ENCODE assay signal across 21 cellular contexts in the genomic region with DNA sequence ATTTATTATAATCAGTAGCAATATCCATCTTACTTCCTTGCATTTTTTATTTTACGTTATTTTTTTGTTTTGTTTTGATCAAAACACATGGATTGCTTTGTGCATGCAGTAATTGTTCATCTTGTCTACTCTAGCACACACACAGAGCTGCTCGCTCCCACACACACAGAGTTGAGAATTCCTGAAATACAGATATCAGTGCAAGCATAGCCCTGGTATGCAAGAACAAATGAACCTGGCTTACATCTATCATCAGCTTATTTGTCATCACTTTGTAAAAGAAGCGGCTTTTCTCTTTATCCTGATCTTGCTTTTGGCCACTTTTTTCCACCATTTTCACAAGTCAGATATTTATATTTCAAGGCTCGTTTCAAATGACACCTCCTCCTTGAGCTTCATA.
DNase-seq lines count a peak whose midpoint lies in the region; ATAC-seq and TF ChIP-seq lines count a peak whose summit lies in the region.
"Had no signal": no experiment of that assay in that cellular context is flagged by ENCODE, and none has a peak within 500 bp of the region (broad histone marks: within the 10 kb centered on the region; RNA-seq: fewer than 3 reads in every experiment).

No MANE protein-coding gene starts in this region.

- peak in 1 of 2 donors; percentile 88 for DNase-seq in cardiac muscle cell (ENCODE audit: low read depth in 1 of 2, low spot score in 1 of 2)
- no peak for DNase-seq in Right ventricle myocardium inferior (ENCODE audit: missing footprints)
- DNase-seq in hepatocyte (ENCODE audit: low spot score), result peak; percentile 3
- peak; percentile 3 for DNase-seq in renal cortical epithelial cell (ENCODE audit: low read depth)
- DNase-seq in naive thymus-derived CD8-positive, alpha-beta T cell, result no peak
- DNase-seq in CD8-positive, alpha-beta T cell, result no peak
- no peak for DNase-seq in NCI-H1048 (lab: John Stamatoyannopoulos, UW)
- DNase-seq: 8988T; Calu3; CD4-positive, alpha-beta memory T cell; DMS 273 treated with DMSO at 0.1 percent for 48 hours; DMS53; DND-41; EL; GOT3; H7; HFFc6 had no signal

- H3K27ac ChIP-seq in cardiac muscle cell, result peak overlapping the region; percentile 79
- H3K27ac ChIP-seq in hepatocyte, result no peak overlapping the region
- H3K27ac ChIP-seq in CD8-positive, alpha-beta T cell (ENCODE audit: low read depth, low read length), result no peak overlapping the region
- H3K27ac ChIP-seq: BLaER1 had no signal

- CTCF ChIA-PET in CD8-positive, alpha-beta T cell (lab: Charles Lee), result no interaction called here

- no peaks in the 10 kb centered on the region for H3K9me2 ChIP-seq in hepatocyte (replicated peaks; ENCODE audit: insufficient read depth)

- H3K4me3 ChIP-seq in cardiac muscle cell (no peak overlapping the region), hepatocyte (no peak overlapping the region)
- H3K4me3 ChIP-seq in CD8-positive, alpha-beta T cell (ENCODE audit: low read depth, low read length), result no peak overlapping the region
- H3K4me3 ChIP-seq: BLaER1 had no signal

- H3K27me3 ChIP-seq in cardiac muscle cell, result no peaks in the 10 kb centered on the region
- no peaks in the 10 kb centered on the region for H3K27me3 ChIP-seq in hepatocyte
- no peaks in the 10 kb centered on the region for H3K27me3 ChIP-seq in CD8-positive, alpha-beta T cell (ENCODE audit: insufficient read depth, low read length)
- H3K27me3 ChIP-seq: BLaER1 had no signal

- WGBS in hepatocyte (ENCODE audit: low lambda C conversion rate, missing lambda C conversion rate), result 23% methylated on average over 4 of the region's 4 CpGs

- H3K79me2 ChIP-seq in hepatocyte, result no peaks in the 10 kb centered on the region

- intact Hi-C loops in Right ventricle myocardium inferior (cut with DNase I), result no loop called here
- intact Hi-C loops in CD8-positive, alpha-beta T cell (cut with DNase I, micrococcal nuclease), result no loop called here

- no peak overlapping the region for H3K27ac Mint-ChIP-seq in naive thymus-derived CD8-positive, alpha-beta T cell
- no peak overlapping the region for H3K27ac Mint-ChIP-seq in CD8-positive, alpha-beta T cell
- H3K27ac Mint-ChIP-seq: CD14-positive monocyte; CD4-positive, alpha-beta memory T cell; HFFc6 had no signal

- POLR2A ChIA-PET in naive thymus-derived CD8-positive, alpha-beta T cell (lab: Charles Lee), result no interaction called here
- POLR2A ChIA-PET in CD8-positive, alpha-beta T cell (lab: Charles Lee), result no interaction called here

- H3K9me3 Mint-ChIP-seq in naive thymus-derived CD8-positive, alpha-beta T cell, result peaks cover 0 to 15% (median 4%) of the 10 kb centered on the region in 9 donors
- peaks cover 9% of the 10 kb centered on the region for H3K9me3 Mint-ChIP-seq in CD8-positive, alpha-beta T cell

- H3K9me3 ChIP-seq in cardiac muscle cell (ENCODE audit: low read depth) (peaks cover 2% of the 10 kb centered on the region), hepatocyte (ENCODE audit: low read depth) (no peaks in the 10 kb centered on the region)
- no peaks in the 10 kb centered on the region for H3K9me3 ChIP-seq in CD8-positive, alpha-beta T cell (ENCODE audit: low read length)
- H3K9me3 ChIP-seq: BLaER1 had no signal

- H2AFZ ChIP-seq in hepatocyte, result no peak overlapping the region

- H3K4me2 ChIP-seq in hepatocyte, result no peak overlapping the region
- H3K4me2 ChIP-seq: BLaER1 had no signal

- no peaks in the 10 kb centered on the region for H3K4me1 Mint-ChIP-seq in naive thymus-derived CD8-positive, alpha-beta T cell
- no peaks in the 10 kb centered on the region for H3K4me1 Mint-ChIP-seq in CD8-positive, alpha-beta T cell (ENCODE audit: low read depth)
- H3K4me1 Mint-ChIP-seq: CD14-positive monocyte; CD4-positive, alpha-beta memory T cell had no signal

- H3K27me3 Mint-ChIP-seq in naive thymus-derived CD8-positive, alpha-beta T cell, result peaks cover 0 to 1% (median 0%) of the 10 kb centered on the region in 5 donors
- no peaks in the 10 kb centered on the region for H3K27me3 Mint-ChIP-seq in CD8-positive, alpha-beta T cell (ENCODE audit: low read depth)
- H3K27me3 Mint-ChIP-seq: CD4-positive, alpha-beta memory T cell had no signal

- no peak for TF ChIP-seq CTCF in cardiac muscle cell (IDR thresholded peaks at IDR 0.05; ENCODE audit: low read depth, low read length)
- no peak for TF ChIP-seq CTCF in hepatocyte (IDR thresholded peaks at IDR 0.05; ENCODE audit: poor library complexity)
- TF ChIP-seq CTCF in CD8-positive, alpha-beta T cell (IDR thresholded peaks at IDR 0.05), result no peak

- no peak for ATAC-seq in Right ventricle myocardium inferior
- ATAC-seq in naive thymus-derived CD8-positive, alpha-beta T cell, result no peak
- no peak for ATAC-seq in CD8-positive, alpha-beta T cell
- ATAC-seq: HCT116, HepG2 had no signal

- no peaks in the 10 kb centered on the region for H3K36me3 Mint-ChIP-seq in naive thymus-derived CD8-positive, alpha-beta T cell
- H3K36me3 Mint-ChIP-seq in CD8-positive, alpha-beta T cell, result no peaks in the 10 kb centered on the region
- H3K36me3 Mint-ChIP-seq: CD14-positive monocyte; CD4-positive, alpha-beta memory T cell had no signal

- H4K20me1 ChIP-seq in hepatocyte (ENCODE audit: insufficient read depth, poor library complexity, severe bottlenecking), result no peaks in the 10 kb centered on the region
- H4K20me1 ChIP-seq: BLaER1 had no signal

- H3K4me1 ChIP-seq in cardiac muscle cell (ENCODE audit: low read depth), result peaks cover 16% of the 10 kb centered on the region
- no peaks in the 10 kb centered on the region for H3K4me1 ChIP-seq in hepatocyte (ENCODE audit: insufficient read depth)
- no peaks in the 10 kb centered on the region for H3K4me1 ChIP-seq in CD8-positive, alpha-beta T cell (ENCODE audit: insufficient read depth, low read length)
- H3K4me1 ChIP-seq: BLaER1 had no signal

- H3K4me3 Mint-ChIP-seq in naive thymus-derived CD8-positive, alpha-beta T cell, result no peak overlapping the region
- no peak overlapping the region for H3K4me3 Mint-ChIP-seq in CD8-positive, alpha-beta T cell
- H3K4me3 Mint-ChIP-seq: CD14-positive monocyte; CD4-positive, alpha-beta memory T cell; HFFc6 had no signal

- H3K36me3 ChIP-seq in cardiac muscle cell (no peaks in the 10 kb centered on the region), hepatocyte (replicated peaks; ENCODE audit: insufficient read depth, low read depth) (no peaks in the 10 kb centered on the region)
- H3K36me3 ChIP-seq in CD8-positive, alpha-beta T cell (ENCODE audit: insufficient read depth, low read length), result no peaks in the 10 kb centered on the region
- H3K36me3 ChIP-seq: BLaER1 had no signal

Comparison
In these comparisons a context has a peak if more than half of its experiments do, and no peak if none do; other contexts are left out.
1. DNase-seq: peak in hepatocyte (single experiment) and renal cortical epithelial cell (single experiment); none in Right ventricle myocardium inferior (single experiment), naive thymus-derived CD8-positive, alpha-beta T cell (0 of 10), CD8-positive, alpha-beta T cell (0 of 7) and NCI-H1048 (single experiment).